In genomic region chr1:53274026-53274425, GRCh38 we compare ENCODE assay signal across 17 cellular contexts. TPM values are rescaled to one million over a fixed set of nuclear protein-coding genes. Genes with fewer than 3 reads are reported as not detected.
DNase-seq lines count a peak whose midpoint lies in the region; ATAC-seq and TF ChIP-seq lines count a peak whose summit lies in the region.
"Had no signal": no experiment of that assay in that cellular context is flagged by ENCODE, and none has a peak within 500 bp of the region (broad histone marks: within the 10 kb centered on the region; RNA-seq: fewer than 3 reads in every experiment).

No MANE protein-coding gene starts in this region.

- H3K9me3 Mint-ChIP-seq in natural killer cell treated with Interleukin-12 subunit alpha and Interleukin-12 subunit beta and Interleukin-15 and Interleukin-18, amount 100 ng/mL, for 72 hours = no peaks in the 10 kb centered on the region
- H3K9me3 Mint-ChIP-seq in natural killer cell (no peaks in the 10 kb centered on the region), nephron progenitor cell (no peaks in the 10 kb centered on the region)
- no peaks in the 10 kb centered on the region for H3K9me3 Mint-ChIP-seq in activated T-helper 1 cell treated with anti-CD3 and anti-CD28 coated beads, Interleukin-12 subunit alpha, Interleukin-12 subunit beta, Interleukin-2, Interleukin-4 antibody, amounts not matched to agents 30 ng/mL and 10 ng/mL and 1 ng/mL, durations not matched to agents 14 hours and 24 hours and 36 hours
- no peaks in the 10 kb centered on the region for H3K9me3 Mint-ChIP-seq in stimulated activated effector memory CD8-positive, alpha-beta T cell treated with anti-CD3 and anti-CD28 coated beads, Interleukin-12 subunit alpha, Interleukin-12 subunit beta, amount 100 ng/mL, for 72 hours
- H3K9me3 Mint-ChIP-seq: CD8-positive, alpha-beta T cell had no signal

- peaks cover 0 to 7% of the 10 kb centered on the region in 2 donors for H3K4me1 Mint-ChIP-seq in natural killer cell treated with Interleukin-12 subunit alpha and Interleukin-12 subunit beta and Interleukin-15 and Interleukin-18, amount 100 ng/mL, for 72 hours (ENCODE audit: low read depth in 2 of 2)
- H3K4me1 Mint-ChIP-seq in natural killer cell (peaks cover 0 to 6% of the 10 kb centered on the region in 2 donors), nephron progenitor cell (peaks cover 15% of the 10 kb centered on the region)
- H3K4me1 Mint-ChIP-seq in activated T-helper 1 cell treated with anti-CD3 and anti-CD28 coated beads, Interleukin-12 subunit alpha, Interleukin-12 subunit beta, Interleukin-2, Interleukin-4 antibody, amounts not matched to agents 30 ng/mL and 10 ng/mL and 1 ng/mL, durations not matched to agents 14 hours and 24 hours and 36 hours (ENCODE audit: low read depth) = peaks cover 14% of the 10 kb centered on the region
- peaks cover 19% of the 10 kb centered on the region for H3K4me1 Mint-ChIP-seq in stimulated activated effector memory CD8-positive, alpha-beta T cell treated with anti-CD3 and anti-CD28 coated beads, Interleukin-12 subunit alpha, Interleukin-12 subunit beta, amount 100 ng/mL, for 72 hours

- peak; percentile 5 for DNase-seq in natural killer cell treated with Interleukin-12 subunit alpha and Interleukin-12 subunit beta and Interleukin-15 and Interleukin-18, amount 100 ng/mL, for 72 hours (ENCODE audit: low spot score)
- DNase-seq in natural killer cell (no peak), nephron progenitor cell (no peak), NCI-H748 (lab: John Stamatoyannopoulos, UW; ENCODE audit: unreplicated experiment) (no peak)
- no peak for DNase-seq in activated T-helper 1 cell treated with anti-CD3 and anti-CD28 coated beads, Interleukin-12 subunit alpha, Interleukin-12 subunit beta, Interleukin-2, Interleukin-4 antibody, amounts not matched to agents 30 ng/mL and 10 ng/mL and 1 ng/mL, durations not matched to agents 14 hours and 24 hours and 36 hours (ENCODE audit: low spot score)
- no peak for DNase-seq in stimulated activated effector memory CD8-positive, alpha-beta T cell treated with anti-CD3 and anti-CD28 coated beads, Interleukin-12 subunit alpha, Interleukin-12 subunit beta, amount 100 ng/mL, for 72 hours (ENCODE audit: low spot score in 2 of 2)
- DNase-seq: CD8-positive, alpha-beta T cell; H7; NCI-H1105 treated with DMSO at 0.1 percent for 48 hours; NCI-H1694; NCI-H2081 treated with DMSO at 0.1 percent for 48 hours; NCI-H446 treated with DMSO at 0.1 percent for 48 hours; NCI-H69; SIG-M5 had no signal

- ATAC-seq in natural killer cell treated with Interleukin-12 subunit alpha and Interleukin-12 subunit beta and Interleukin-15 and Interleukin-18, amount 100 ng/mL, for 72 hours = no peak
- no peak for ATAC-seq in natural killer cell
- ATAC-seq in stimulated activated effector memory CD8-positive, alpha-beta T cell treated with anti-CD3 and anti-CD28 coated beads, Interleukin-12 subunit alpha, Interleukin-12 subunit beta, amount 100 ng/mL, for 72 hours = no peak
- no peak for ATAC-seq in GM19351 (IDR thresholded peaks at IDR 0.05; ENCODE audit: unreplicated experiment)
- ATAC-seq in GM18867 (IDR thresholded peaks at IDR 0.05; ENCODE audit: unreplicated experiment) = no peak
- ATAC-seq: CD8-positive, alpha-beta T cell; K562 had no signal

- peaks cover 4% of the 10 kb centered on the region for H3K36me3 Mint-ChIP-seq in natural killer cell treated with Interleukin-12 subunit alpha and Interleukin-12 subunit beta and Interleukin-15 and Interleukin-18, amount 100 ng/mL, for 72 hours
- H3K36me3 Mint-ChIP-seq in natural killer cell (peaks cover 7% of the 10 kb centered on the region), nephron progenitor cell (ENCODE audit: low read depth) (peaks cover 42% of the 10 kb centered on the region)
- peaks cover 37% of the 10 kb centered on the region for H3K36me3 Mint-ChIP-seq in activated T-helper 1 cell treated with anti-CD3 and anti-CD28 coated beads, Interleukin-12 subunit alpha, Interleukin-12 subunit beta, Interleukin-2, Interleukin-4 antibody, amounts not matched to agents 30 ng/mL and 10 ng/mL and 1 ng/mL, durations not matched to agents 14 hours and 24 hours and 36 hours (ENCODE audit: low read depth)
- H3K36me3 Mint-ChIP-seq in stimulated activated effector memory CD8-positive, alpha-beta T cell treated with anti-CD3 and anti-CD28 coated beads, Interleukin-12 subunit alpha, Interleukin-12 subunit beta, amount 100 ng/mL, for 72 hours = peaks cover 84% of the 10 kb centered on the region

- intact Hi-C loops in natural killer cell (cut with micrococcal nuclease) = no loop called here
- intact Hi-C loops in activated T-helper 1 cell treated with anti-CD3 and anti-CD28 coated beads, Interleukin-12 subunit alpha, Interleukin-12 subunit beta, Interleukin-2, Interleukin-4 antibody, amounts not matched to agents 30 ng/mL and 10 ng/mL and 1 ng/mL, durations not matched to agents 14 hours and 24 hours and 36 hours (cut with micrococcal nuclease) = no loop called here

- peak overlapping the region in 1 of 2 donors; percentile 68 for H3K27ac Mint-ChIP-seq in natural killer cell treated with Interleukin-12 subunit alpha and Interleukin-12 subunit beta and Interleukin-15 and Interleukin-18, amount 100 ng/mL, for 72 hours
- H3K27ac Mint-ChIP-seq in natural killer cell (no peak overlapping the region), nephron progenitor cell (peak overlapping the region; percentile 68)
- H3K27ac Mint-ChIP-seq in activated T-helper 1 cell treated with anti-CD3 and anti-CD28 coated beads, Interleukin-12 subunit alpha, Interleukin-12 subunit beta, Interleukin-2, Interleukin-4 antibody, amounts not matched to agents 30 ng/mL and 10 ng/mL and 1 ng/mL, durations not matched to agents 14 hours and 24 hours and 36 hours = peak overlapping the region; percentile 61
- H3K27ac Mint-ChIP-seq in stimulated activated effector memory CD8-positive, alpha-beta T cell treated with anti-CD3 and anti-CD28 coated beads, Interleukin-12 subunit alpha, Interleukin-12 subunit beta, amount 100 ng/mL, for 72 hours = peak overlapping the region; percentile 45
- H3K27ac Mint-ChIP-seq: CD8-positive, alpha-beta T cell had no signal

- no peak for TF ChIP-seq CTCF in natural killer cell (IDR thresholded peaks at IDR 0.05)
- TF ChIP-seq CTCF in nephron progenitor cell (IDR thresholded peaks at IDR 0.05) = no peak

- no peaks in the 10 kb centered on the region for H3K27me3 Mint-ChIP-seq in natural killer cell treated with Interleukin-12 subunit alpha and Interleukin-12 subunit beta and Interleukin-15 and Interleukin-18, amount 100 ng/mL, for 72 hours
- H3K27me3 Mint-ChIP-seq in natural killer cell (ENCODE audit: low read depth in 2 of 2) (no peaks in the 10 kb centered on the region), nephron progenitor cell (ENCODE audit: low read depth, poor library complexity) (no peaks in the 10 kb centered on the region)
- no peaks in the 10 kb centered on the region for H3K27me3 Mint-ChIP-seq in activated T-helper 1 cell treated with anti-CD3 and anti-CD28 coated beads, Interleukin-12 subunit alpha, Interleukin-12 subunit beta, Interleukin-2, Interleukin-4 antibody, amounts not matched to agents 30 ng/mL and 10 ng/mL and 1 ng/mL, durations not matched to agents 14 hours and 24 hours and 36 hours (ENCODE audit: insufficient read depth)

- no peak overlapping the region for H3K4me3 Mint-ChIP-seq in natural killer cell treated with Interleukin-12 subunit alpha and Interleukin-12 subunit beta and Interleukin-15 and Interleukin-18, amount 100 ng/mL, for 72 hours
- no peak overlapping the region for H3K4me3 Mint-ChIP-seq in natural killer cell
- no peak overlapping the region for H3K4me3 Mint-ChIP-seq in activated T-helper 1 cell treated with anti-CD3 and anti-CD28 coated beads, Interleukin-12 subunit alpha, Interleukin-12 subunit beta, Interleukin-2, Interleukin-4 antibody, amounts not matched to agents 30 ng/mL and 10 ng/mL and 1 ng/mL, durations not matched to agents 14 hours and 24 hours and 36 hours
- H3K4me3 Mint-ChIP-seq in nephron progenitor cell = no peak overlapping the region
- no peak overlapping the region for H3K4me3 Mint-ChIP-seq in stimulated activated effector memory CD8-positive, alpha-beta T cell treated with anti-CD3 and anti-CD28 coated beads, Interleukin-12 subunit alpha, Interleukin-12 subunit beta, amount 100 ng/mL, for 72 hours
- H3K4me3 Mint-ChIP-seq: CD8-positive, alpha-beta T cell had no signal

RNA-seq across cellular contexts. Expression of gene MAGOH, which starts 35.7 kb away (rescaled TPM):
- 10 to 100 TPM; 62.6 to 65.4 TPM for total RNA-seq in natural killer cell treated with Interleukin-12 subunit alpha and Interleukin-12 subunit beta and Interleukin-15 and Interleukin-18, amount 100 ng/mL, for 72 hours
- 10 to 100 TPM; 48.6 to 70.4 (median 69.2) TPM for total RNA-seq in natural killer cell
- total RNA-seq in activated T-helper 1 cell treated with anti-CD3 and anti-CD28 coated beads, Interleukin-12 subunit alpha, Interleukin-12 subunit beta, Interleukin-2, Interleukin-4 antibody, amounts not matched to agents 30 ng/mL and 10 ng/mL and 1 ng/mL, durations not matched to agents 14 hours and 24 hours and 36 hours = 104 TPM in 2 replicates

RNA-seq across cellular contexts. Expression of gene CZIB, which starts 53.6 kb away (rescaled TPM):
- total RNA-seq in natural killer cell treated with Interleukin-12 subunit alpha and Interleukin-12 subunit beta and Interleukin-15 and Interleukin-18, amount 100 ng/mL, for 72 hours = 10 to 100 TPM; 37.5 to 44.5 TPM
- total RNA-seq in natural killer cell = 10 to 100 TPM; 39.6 to 49.7 (median 40.5) TPM
- 43.6 and 45.2 TPM in 2 replicates for total RNA-seq in activated T-helper 1 cell treated with anti-CD3 and anti-CD28 coated beads, Interleukin-12 subunit alpha, Interleukin-12 subunit beta, Interleukin-2, Interleukin-4 antibody, amounts not matched to agents 30 ng/mL and 10 ng/mL and 1 ng/mL, durations not matched to agents 14 hours and 24 hours and 36 hours

RNA-seq across cellular contexts. Expression of gene LRP8, which starts 53.8 kb away (rescaled TPM):
- 100 to 1,000 TPM in 1 of 2 donors, 10 to 100 TPM in 1; 87.8 to 194 TPM for total RNA-seq in natural killer cell treated with Interleukin-12 subunit alpha and Interleukin-12 subunit beta and Interleukin-15 and Interleukin-18, amount 100 ng/mL, for 72 hours
- total RNA-seq in natural killer cell = 10 to 100 TPM; 23.2 to 27.3 (median 24.9) TPM
- total RNA-seq in activated T-helper 1 cell treated with anti-CD3 and anti-CD28 coated beads, Interleukin-12 subunit alpha, Interleukin-12 subunit beta, Interleukin-2, Interleukin-4 antibody, amounts not matched to agents 30 ng/mL and 10 ng/mL and 1 ng/mL, durations not matched to agents 14 hours and 24 hours and 36 hours = 78.8 and 87.4 TPM in 2 replicates

Comparison
In these comparisons a context has a peak if more than half of its experiments do, and no peak if none do; other contexts are left out.
1. H3K27ac Mint-ChIP-seq: peak in activated T-helper 1 cell treated with anti-CD3 and anti-CD28 coated beads, Interleukin-12 subunit alpha, Interleukin-12 subunit beta, Interleukin-2, Interleukin-4 antibody, amounts not matched to agents 30 ng/mL and 10 ng/mL and 1 ng/mL, durations not matched to agents 14 hours and 24 hours and 36 hours (single experiment), nephron progenitor cell (single experiment) and stimulated activated effector memory CD8-positive, alpha-beta T cell treated with anti-CD3 and anti-CD28 coated beads, Interleukin-12 subunit alpha, Interleukin-12 subunit beta, amount 100 ng/mL, for 72 hours (single experiment); none in natural killer cell (0 of 2).